ENCODE assay signal across 25 cellular contexts in the genomic region with DNA sequence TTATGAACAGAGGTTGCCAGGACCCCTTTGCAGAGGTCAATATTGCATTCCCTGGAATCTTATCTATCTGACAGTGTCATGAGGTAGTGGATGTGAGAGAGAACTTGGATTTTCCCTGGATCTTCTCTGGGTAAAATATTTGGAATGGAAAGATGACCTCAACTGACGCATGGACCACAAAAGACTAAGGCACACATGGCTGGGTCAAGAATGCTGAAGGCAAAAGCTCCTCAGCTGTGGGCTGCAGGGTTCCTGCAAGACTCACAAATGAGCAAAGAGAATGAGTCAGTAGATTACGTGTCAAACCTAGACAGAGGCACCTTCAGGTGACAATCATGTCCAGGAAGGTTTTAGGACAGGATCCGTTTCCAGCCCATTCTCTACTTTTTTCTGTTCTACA.
DNase-seq lines count a peak whose midpoint lies in the region; ATAC-seq, FAIRE-seq and TF ChIP-seq lines count a peak whose summit lies in the region.
"Had no signal": no experiment of that assay in that cellular context is flagged by ENCODE, and none has a peak within 500 bp of the region (broad histone marks: within the 10 kb centered on the region; RNA-seq: fewer than 3 reads in every experiment).

No MANE protein-coding gene starts in this region.

- no peak overlapping the region for H3K27ac ChIP-seq in PC-3 (ENCODE audit: low read length)
- no peak overlapping the region for H3K27ac ChIP-seq in neuronal stem cell (replicated peaks; ENCODE audit: low read length)
- no peak overlapping the region for H3K27ac ChIP-seq in OCI-LY7 (ENCODE audit: low read depth, low read length, poor library complexity, severe bottlenecking)
- H3K27ac ChIP-seq: Peyer's patch had no signal

- H2AK5ac ChIP-seq in neuronal stem cell (ENCODE audit: low read depth, low read length): no peak overlapping the region

- WGBS in neuronal stem cell (ENCODE audit: extremely low coverage in 2 of 2, insufficient read length in 2 of 2, insufficient replicate concordance in 1 of 2), 2 donors: no CpG with 5 or more reads among the region's 3 CpGs

- no peak overlapping the region for H2BK5ac ChIP-seq in neuronal stem cell (ENCODE audit: low read length)

- H3K4me2 ChIP-seq in PC-3 (ENCODE audit: low read length) (no peak overlapping the region), neuronal stem cell (ENCODE audit: insufficient read depth, low read length, poor library complexity, severe bottlenecking) (no peak overlapping the region), OCI-LY7 (ENCODE audit: low read length) (no peak overlapping the region)

- intact Hi-C loops in PC-3 (cut with micrococcal nuclease) (no loop called here), OCI-LY7 (cut with micrococcal nuclease; ENCODE audit: unreplicated experiment) (no loop called here)

- POLR2A ChIA-PET in PC-3 (lab: Charles Lee; ENCODE audit: unreplicated experiment) (no interaction called here), OCI-LY7 (lab: Charles Lee) (interaction anchor here (0.7 kb wide), 1 partner anchor 359 kb away, joined by 3 read pairs; no protein-coding TSS in a partner anchor)

- no peaks in the 10 kb centered on the region for H3K79me1 ChIP-seq in neuronal stem cell (ENCODE audit: low read depth, low read length)

- H3K9me3 ChIP-seq in PC-3 (ENCODE audit: low read length): no peaks in the 10 kb centered on the region
- no peaks in the 10 kb centered on the region for H3K9me3 ChIP-seq in neuronal stem cell (replicated peaks in 1 of 2; ENCODE audit: control insufficient read depth in 2 of 2, insufficient read depth in 1 of 2, low read depth in 1 of 2, low read length in 2 of 2)
- no peaks in the 10 kb centered on the region for H3K9me3 ChIP-seq in OCI-LY7 (ENCODE audit: low read length)
- H3K9me3 ChIP-seq: Peyer's patch had no signal

- in situ Hi-C loops in Caki2 (cut with HindIII; ENCODE audit: low pct_unique_long_range_greater_than_20kb, low sequenced_read_pairs): no loop called here

- H4K91ac ChIP-seq in neuronal stem cell (ENCODE audit: low read depth, low read length, poor library complexity): no peak overlapping the region

- H3K27me3 ChIP-seq in PC-3 (ENCODE audit: low read length) (no peaks in the 10 kb centered on the region), bronchial epithelial cell (ENCODE audit: control insufficient read depth, insufficient read depth, low read length) (no peaks in the 10 kb centered on the region), neuronal stem cell (ENCODE audit: control insufficient read depth in 3 of 3, insufficient read depth in 3 of 3, low read depth in 1 of 3, low read length in 3 of 3) (no peaks in the 10 kb centered on the region)
- H3K27me3 ChIP-seq: Peyer's patch had no signal

- H3K36me3 ChIP-seq in PC-3 (ENCODE audit: low read depth, low read length) (no peaks in the 10 kb centered on the region), bronchial epithelial cell (ENCODE audit: control insufficient read depth, insufficient read depth, low read length) (no peaks in the 10 kb centered on the region), neuronal stem cell (replicated peaks in 1 of 2; ENCODE audit: control insufficient read depth in 2 of 2, insufficient read depth in 2 of 2, low read length in 2 of 2) (no peaks in the 10 kb centered on the region), OCI-LY7 (ENCODE audit: insufficient read depth, low read length) (no peaks in the 10 kb centered on the region)
- H3K36me3 ChIP-seq: Peyer's patch had no signal

- H3K9me2 ChIP-seq in PC-3 (replicated peaks; ENCODE audit: low read length) (no peaks in the 10 kb centered on the region), OCI-LY7 (ENCODE audit: insufficient read depth, low read length) (no peaks in the 10 kb centered on the region)

- H3K18ac ChIP-seq in neuronal stem cell (ENCODE audit: low read length): peak overlapping the region; percentile 27

- H2BK15ac ChIP-seq in neuronal stem cell (ENCODE audit: low read length): no peak overlapping the region

- no peak for FAIRE-seq in bronchial epithelial cell (lab: Jason Lieb, UNC)
- FAIRE-seq: D721Med, H54, HTR-8/SVneo had no signal

- H3K4me1 ChIP-seq in PC-3 (ENCODE audit: insufficient read depth, low read length): no peaks in the 10 kb centered on the region
- peaks cover 0 to 3% of the 10 kb centered on the region in 2 donors for H3K4me1 ChIP-seq in neuronal stem cell (ENCODE audit: control insufficient read depth in 2 of 2, insufficient read depth in 1 of 2, low read depth in 1 of 2, low read length in 2 of 2)
- H3K4me1 ChIP-seq in OCI-LY7 (ENCODE audit: insufficient read depth, low read length, poor library complexity, severe bottlenecking): no peaks in the 10 kb centered on the region
- H3K4me1 ChIP-seq: Peyer's patch had no signal

- H2BK12ac ChIP-seq in neuronal stem cell (ENCODE audit: low read length): no peak overlapping the region

- no peak overlapping the region for H2BK120ac ChIP-seq in neuronal stem cell (ENCODE audit: low read depth, low read length)

- TF ChIP-seq CTCF in PC-3 (conservative IDR thresholded peaks at IDR 0.05; ENCODE audit: low read depth, low read length): no peak
- no peak for TF ChIP-seq CTCF in bronchial epithelial cell (IDR thresholded peaks at IDR 0.05; ENCODE audit: insufficient read depth, low read length, severe bottlenecking)
- no peak for TF ChIP-seq CTCF in OCI-LY7 (conservative IDR thresholded peaks at IDR 0.05; ENCODE audit: low read length)

- H3K9ac ChIP-seq in PC-3 (ENCODE audit: low read length): no peak overlapping the region
- H3K9ac ChIP-seq in neuronal stem cell (ENCODE audit: low read depth, low read length, poor library complexity): no peak overlapping the region

- CTCF ChIA-PET in PC-3 (lab: Charles Lee): no interaction called here
- CTCF ChIA-PET in OCI-LY7 (lab: Charles Lee; ENCODE audit: unreplicated experiment): no interaction called here

- ATAC-seq in PC-3: no peak
- ATAC-seq: SK-N-SH treated with all-trans-retinoic acid at 6 μM for 48 hours had no signal

- H3K14ac ChIP-seq in neuronal stem cell (ENCODE audit: low read length): no peak overlapping the region

- H4K8ac ChIP-seq in neuronal stem cell (ENCODE audit: low read depth, low read length): no peak overlapping the region

- H3K4ac ChIP-seq in neuronal stem cell (ENCODE audit: low read length): no peak overlapping the region

- no TSS peak for BruUV-seq in PC-3 (replicated peaks; lab: Mats Ljungman, UMichigan)
- BruUV-seq in OCI-LY7 (replicated peaks; lab: Mats Ljungman, UMichigan): no TSS peak

- H3K79me2 ChIP-seq in PC-3 (ENCODE audit: low read length) (no peaks in the 10 kb centered on the region), OCI-LY7 (ENCODE audit: insufficient read depth, low read depth, low read length) (no peaks in the 10 kb centered on the region)

- no peaks in the 10 kb centered on the region for H3F3A ChIP-seq in PC-3 (ENCODE audit: low read length, unreplicated experiment)

- H2AFZ ChIP-seq in PC-3 (ENCODE audit: low read length) (no peak overlapping the region), neuronal stem cell (ENCODE audit: low read length) (no peak overlapping the region), OCI-LY7 (ENCODE audit: low read length) (no peak overlapping the region)

- no peaks in the 10 kb centered on the region for H4K20me1 ChIP-seq in PC-3 (ENCODE audit: low read length)
- no peaks in the 10 kb centered on the region for H4K20me1 ChIP-seq in OCI-LY7 (ENCODE audit: insufficient read depth, low read length)

- DNase-seq in Caki2 (ENCODE audit: low read depth) (peak; percentile 22), PC-3 (peak; percentile 23), bronchial epithelial cell (ENCODE audit: low read depth) (peak; percentile 31), neuronal stem cell (ENCODE audit: low spot score) (no peak), OCI-LY7 (ENCODE audit: low spot score) (no peak), AG08396 (ENCODE audit: low spot score) (no peak), MV-4-11 (lab: John Stamatoyannopoulos, UW) (no peak), HUDEP-2 (lab: John Stamatoyannopoulos, UW; ENCODE audit: unreplicated experiment in 76 of 76) (no peak)
- DNase-seq: 8988T; ACHN; CD4-positive, CD25-positive, alpha-beta regulatory T cell; KBM-7; NCI-H1092 treated with DMSO at 0.1 percent for 48 hours; NCI-H1436; NCI-H187; NCI-H2081 treated with DMSO at 0.1 percent for 48 hours; NCI-H2171; NCI-H226; NCI-H510A; NCI-H69; Peyer's patch had no signal

- H3K4me3 ChIP-seq in PC-3 (ENCODE audit: low read length) (no peak overlapping the region), bronchial epithelial cell (ENCODE audit: low read depth, low read length) (no peak overlapping the region), neuronal stem cell (ENCODE audit: low read length in 2 of 2) (peak overlapping the region in 1 of 2 donors; percentile 26), OCI-LY7 (ENCODE audit: low read depth, low read length, poor library complexity, severe bottlenecking) (no peak overlapping the region)
- H3K4me3 ChIP-seq: Peyer's patch had no signal

- no peak overlapping the region for H3K23ac ChIP-seq in neuronal stem cell (ENCODE audit: low read depth, low read length, poor library complexity)

Comparison
In these comparisons a context has a peak if more than half of its experiments do, and no peak if none do; other contexts are left out.
1. DNase-seq: peak in Caki2 (single experiment), PC-3 (single experiment) and bronchial epithelial cell (single experiment); none in neuronal stem cell (single experiment), OCI-LY7 (single experiment), AG08396 (single experiment), MV-4-11 (single experiment) and HUDEP-2 (0 of 76).